In genomic region chr2:12057436-12058166, GRCh38 we compare ENCODE assay signal across 8 cellular contexts.
DNase-seq lines count a peak whose midpoint lies in the region; ATAC-seq, FAIRE-seq and TF ChIP-seq lines count a peak whose summit lies in the region.

No MANE protein-coding gene starts in this region.

- peak; percentile 91 for ATAC-seq in GM18502 (IDR thresholded peaks at IDR 0.05; ENCODE audit: poor library complexity, unreplicated experiment)
- peak; percentile 84 for ATAC-seq in activated naive CD8-positive, alpha-beta T cell treated with anti-CD3 and anti-CD28 coated beads, Interleukin-2, amount 50 U/mL, for 24 hours

- H3K36me3 Mint-ChIP-seq in activated naive CD8-positive, alpha-beta T cell treated with anti-CD3 and anti-CD28 coated beads, Interleukin-2, amount 50 U/mL, for 24 hours (ENCODE audit: low read depth), result no peaks in the 10 kb centered on the region

- peaks cover 11% of the 10 kb centered on the region for H3K27me3 Mint-ChIP-seq in activated naive CD8-positive, alpha-beta T cell treated with anti-CD3 and anti-CD28 coated beads, Interleukin-2, amount 50 U/mL, for 24 hours

- peaks cover 35% of the 10 kb centered on the region for H3K4me1 Mint-ChIP-seq in activated naive CD8-positive, alpha-beta T cell treated with anti-CD3 and anti-CD28 coated beads, Interleukin-2, amount 50 U/mL, for 24 hours

- H3K27ac Mint-ChIP-seq in activated naive CD8-positive, alpha-beta T cell treated with anti-CD3 and anti-CD28 coated beads, Interleukin-2, amount 50 U/mL, for 24 hours, result no peak overlapping the region

- no peak overlapping the region for H3K4me3 Mint-ChIP-seq in activated naive CD8-positive, alpha-beta T cell treated with anti-CD3 and anti-CD28 coated beads, Interleukin-2, amount 50 U/mL, for 24 hours

- peaks cover 5% of the 10 kb centered on the region for H3K9me3 Mint-ChIP-seq in activated naive CD8-positive, alpha-beta T cell treated with anti-CD3 and anti-CD28 coated beads, Interleukin-2, amount 50 U/mL, for 24 hours

- no peak for TF ChIP-seq POLR2A in H54 (IDR thresholded peaks at IDR 0.05; ENCODE audit: low read depth, low read length)

- peak; percentile 62 for FAIRE-seq in H54 (lab: Jason Lieb, UNC)

- DNase-seq in H54 (ENCODE audit: insufficient read length, low spot score) (peak; percentile 15), Kasumi-1 (lab: John Stamatoyannopoulos, UW) (peak; percentile 92 to 93), smooth muscle cell of the brain vasculature (ENCODE audit: low read depth, low spot score) (peak; percentile 46), HT-29 (ENCODE audit: low spot score) (no peak), dedifferentiated amniotic fluid mesenchymal stem cell (ENCODE audit: extremely low spot score) (no peak)
- DNase-seq in activated naive CD8-positive, alpha-beta T cell treated with anti-CD3 and anti-CD28 coated beads, Interleukin-2, amount 50 U/mL, for 24 hours, result peak; percentile 60
- no peak for DNase-seq in stimulated activated naive CD4-positive, alpha-beta T cell treated with Interleukin-2 at 50 U/mL for 16 hours (lab: John Stamatoyannopoulos, UW)

Comparison
In these comparisons a context has a peak if more than half of its experiments do, and no peak if none do; other contexts are left out.
1. DNase-seq: peak in H54 (single experiment), Kasumi-1 (2 of 2), activated naive CD8-positive, alpha-beta T cell treated with anti-CD3 and anti-CD28 coated beads, Interleukin-2, amount 50 U/mL, for 24 hours (single experiment) and smooth muscle cell of the brain vasculature (single experiment); none in HT-29 (single experiment), stimulated activated naive CD4-positive, alpha-beta T cell treated with Interleukin-2 at 50 U/mL for 16 hours (single experiment) and dedifferentiated amniotic fluid mesenchymal stem cell (single experiment).